In the genomic region with DNA sequence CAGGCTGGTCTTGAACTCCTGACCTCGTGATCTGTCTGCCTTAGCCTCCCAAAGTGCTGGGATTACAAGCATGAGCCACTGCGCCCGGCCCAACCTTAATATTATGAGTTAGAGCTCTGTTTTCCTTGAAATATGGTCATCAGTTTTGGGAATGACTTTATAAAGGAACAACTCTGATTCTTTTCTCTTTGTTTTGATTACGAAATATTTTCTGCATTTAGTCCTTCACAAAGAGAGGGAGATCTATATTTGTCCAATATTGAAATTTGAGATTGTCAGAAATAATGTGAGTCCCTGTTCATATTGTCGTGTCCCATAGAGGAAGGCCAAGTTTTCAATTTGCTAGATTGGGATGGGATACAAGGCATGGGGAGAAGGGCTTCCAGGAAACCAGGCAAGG, we compare ENCODE assay signal across 23 cellular contexts. TPM values are rescaled to one million over a fixed set of nuclear protein-coding genes. Genes with fewer than 3 reads are reported as not detected.
DNase-seq lines count a peak whose midpoint lies in the region; ATAC-seq, FAIRE-seq and TF ChIP-seq lines count a peak whose summit lies in the region.
"Had no signal": no experiment of that assay in that cellular context is flagged by ENCODE, and none has a peak within 500 bp of the region (broad histone marks: within the 10 kb centered on the region; RNA-seq: fewer than 3 reads in every experiment).

No MANE protein-coding gene starts in this region.

- H3K9me3 ChIP-seq in OCI-LY7 (ENCODE audit: low read length) (no peaks in the 10 kb centered on the region), HepG2 (ENCODE audit: low read length) (no peaks in the 10 kb centered on the region), upper lobe of right lung (no peaks in the 10 kb centered on the region)

- TF ChIP-seq CTCF in OCI-LY7 (conservative IDR thresholded peaks at IDR 0.05; ENCODE audit: low read length) (no peak), HepG2 (CRISPR knock-in tag; IDR thresholded peaks at IDR 0.05) (no peak), upper lobe of right lung (IDR thresholded peaks at IDR 0.05) (no peak)

- peaks cover 1 to 2% of the 10 kb centered on the region in 2 donors for H3K36me3 Mint-ChIP-seq in activated T-cell treated with anti-CD3 and anti-CD28 coated beads, Interleukin-2, amount 50 U/mL, for 72 hours (ENCODE audit: insufficient read depth in 2 of 2)
- H3K36me3 Mint-ChIP-seq in activated T-cell treated with anti-CD3 and anti-CD28 coated beads, Interleukin-2, amount 50 U/mL, for 4 hours (ENCODE audit: insufficient read depth), result peaks cover 26% of the 10 kb centered on the region

- H3K27me3 ChIP-seq in HepG2 (ENCODE audit: control insufficient read depth in 1 of 2, insufficient read depth in 2 of 2, low read length in 2 of 2) (no peaks in the 10 kb centered on the region), upper lobe of right lung (no peaks in the 10 kb centered on the region)

- TF ChIP-seq EP300 in HepG2 (IDR thresholded peaks at IDR 0.05; ENCODE audit: low read depth in 2 of 2, low read length in 2 of 2), result no peak
- TF ChIP-seq EP300 in HepG2 (CRISPR knock-in tag; IDR thresholded peaks at IDR 0.05; ENCODE audit: borderline replicate concordance), result no peak

- intact Hi-C loops in OCI-LY7 (cut with micrococcal nuclease; ENCODE audit: unreplicated experiment), result no loop called here
- intact Hi-C loops in HepG2 (cut with micrococcal nuclease; ENCODE audit: unreplicated experiment), result loop anchor here (10.0 kb wide), 1 partner anchor 168 kb away; the partner anchor contains the start of gene ALMS1
- intact Hi-C loops in upper lobe of right lung (cut with DNase I), result no loop called here

- H3K4me3 ChIP-seq in OCI-LY7 (ENCODE audit: low read depth, low read length, poor library complexity, severe bottlenecking) (no peak overlapping the region), HepG2 (replicated peaks in 1 of 3; ENCODE audit: insufficient read depth in 1 of 3, low read depth in 2 of 3, low read length in 3 of 3) (no peak overlapping the region), upper lobe of right lung (no peak overlapping the region)
- H3K4me3 ChIP-seq: GM23338 had no signal

- no peak for ATAC-seq in activated T-cell treated with anti-CD3 and anti-CD28 coated beads, Interleukin-2, amount 50 U/mL, for 72 hours (replicated peaks in 1 of 2)
- ATAC-seq in activated T-cell treated with anti-CD3 and anti-CD28 coated beads, Interleukin-2, amount 50 U/mL, for 4 hours, result no peak
- ATAC-seq in HepG2, result no peak
- no peak for ATAC-seq in upper lobe of right lung
- ATAC-seq: GM23338, Panc1 had no signal

- POLR2A ChIA-PET in OCI-LY7 (lab: Charles Lee), result interaction anchor here (1.4 kb wide), 1 partner anchor 31 kb away, joined by 3 read pairs; no protein-coding TSS in a partner anchor
- POLR2A ChIA-PET in HepG2 (lab: Yijun Ruan, JAX), result interaction anchor here (3.0 to 5.6 kb wide), 2 partner anchors 12 to 17 kb away, joined by 10 to 37 read pairs; partner anchors contain the start of genes CCT7 and PRADC1

- H3K79me2 ChIP-seq in OCI-LY7 (ENCODE audit: insufficient read depth, low read depth, low read length), result peaks cover 35% of the 10 kb centered on the region
- peaks cover 48% of the 10 kb centered on the region for H3K79me2 ChIP-seq in HepG2 (ENCODE audit: insufficient read depth, low read length)

- no peak for DNase-seq in activated T-cell treated with anti-CD3 and anti-CD28 coated beads, Interleukin-2, amount 50 U/mL, for 72 hours
- no peak for DNase-seq in activated T-cell treated with anti-CD3 and anti-CD28 coated beads, Interleukin-2, amount 50 U/mL, for 4 hours
- no peak for DNase-seq in OCI-LY7 (ENCODE audit: low spot score)
- no peak for DNase-seq in HepG2 (ENCODE audit: low spot score)
- peak; percentile 7 for DNase-seq in upper lobe of right lung
- DNase-seq in GM19238 (ENCODE audit: insufficient read length, low spot score), result no peak
- DNase-seq in NCI-H2107 treated with DMSO at 0.1 percent for 48 hours (lab: John Stamatoyannopoulos, UW; ENCODE audit: unreplicated experiment), result no peak
- DNase-seq: H9, NCI-H1048, NCI-H1417, NCI-H1694, NCI-H2029 treated with DMSO at 0.1 percent for 48 hours, NCI-H226, NCI-H510A, NCI-H69, SHP77 treated with DMSO at 0.1 percent for 48 hours had no signal

- no peaks in the 10 kb centered on the region for H3K9me2 ChIP-seq in OCI-LY7 (ENCODE audit: insufficient read depth, low read length)

- no peak for FAIRE-seq in HepG2 (lab: Jason Lieb, UNC)
- FAIRE-seq: D721Med had no signal

- no peak for TF ChIP-seq POLR2A in HepG2 (IDR thresholded peaks at IDR 0.05; ENCODE audit: insufficient read depth in 1 of 2, low read depth in 2 of 2, low read length in 2 of 2)

- no peaks in the 10 kb centered on the region for H3K9me3 Mint-ChIP-seq in activated T-cell treated with anti-CD3 and anti-CD28 coated beads, Interleukin-2, amount 50 U/mL, for 72 hours
- no peaks in the 10 kb centered on the region for H3K9me3 Mint-ChIP-seq in activated T-cell treated with anti-CD3 and anti-CD28 coated beads, Interleukin-2, amount 50 U/mL, for 4 hours
- H3K9me3 Mint-ChIP-seq: GM23338, H9 had no signal

- H3K4me1 Mint-ChIP-seq in activated T-cell treated with anti-CD3 and anti-CD28 coated beads, Interleukin-2, amount 50 U/mL, for 72 hours (ENCODE audit: low read depth), result peaks cover 44% of the 10 kb centered on the region
- H3K4me1 Mint-ChIP-seq in activated T-cell treated with anti-CD3 and anti-CD28 coated beads, Interleukin-2, amount 50 U/mL, for 4 hours (ENCODE audit: low read depth), result peaks cover 30% of the 10 kb centered on the region

- H3K36me3 ChIP-seq in OCI-LY7 (ENCODE audit: insufficient read depth, low read length) (peaks cover 26% of the 10 kb centered on the region; the same call in 1 of the 2 replicates), HepG2 (replicated peaks in 1 of 2; ENCODE audit: control insufficient read depth in 1 of 2, insufficient read depth in 2 of 2, low read length in 2 of 2) (peaks cover 21 to 46% of the 10 kb centered on the region in 2 experiments), upper lobe of right lung (peaks cover 19% of the 10 kb centered on the region)

- no peak overlapping the region for H3K9ac ChIP-seq in HepG2 (ENCODE audit: insufficient read depth, low read depth, low read length)

- in situ Hi-C loops in HepG2 (cut with HindIII; ENCODE audit: extremely low pct_ligation_motif_present, low pct_unique_long_range_greater_than_20kb), result no loop called here

- no peaks in the 10 kb centered on the region for H3K27me3 Mint-ChIP-seq in activated T-cell treated with anti-CD3 and anti-CD28 coated beads, Interleukin-2, amount 50 U/mL, for 72 hours (ENCODE audit: low read depth)
- H3K27me3 Mint-ChIP-seq in activated T-cell treated with anti-CD3 and anti-CD28 coated beads, Interleukin-2, amount 50 U/mL, for 4 hours (ENCODE audit: low read depth), result no peaks in the 10 kb centered on the region

- no peak overlapping the region for H3K4me3 Mint-ChIP-seq in activated T-cell treated with anti-CD3 and anti-CD28 coated beads, Interleukin-2, amount 50 U/mL, for 72 hours
- H3K4me3 Mint-ChIP-seq in activated T-cell treated with anti-CD3 and anti-CD28 coated beads, Interleukin-2, amount 50 U/mL, for 4 hours, result no peak overlapping the region
- H3K4me3 Mint-ChIP-seq: GM23338 had no signal

- CTCF ChIA-PET in OCI-LY7 (lab: Charles Lee; ENCODE audit: unreplicated experiment) (no interaction called here), HepG2 (lab: Yijun Ruan, JAX; ENCODE audit: low intra/inter-chr PET ratio, low total read pairs) (no interaction called here)

- H3K27ac ChIP-seq in OCI-LY7 (ENCODE audit: low read depth, low read length, poor library complexity, severe bottlenecking) (no peak overlapping the region), HepG2 (ENCODE audit: extremely low read length, insufficient read depth, low read length) (no peak overlapping the region), upper lobe of right lung (no peak overlapping the region)
- H3K27ac ChIP-seq: RWPE1 had no signal

- H3K27ac Mint-ChIP-seq in activated T-cell treated with anti-CD3 and anti-CD28 coated beads, Interleukin-2, amount 50 U/mL, for 72 hours, result peak overlapping the region; percentile 61
- H3K27ac Mint-ChIP-seq: GM23338 had no signal

- H2AFZ ChIP-seq in OCI-LY7 (ENCODE audit: low read length) (no peak overlapping the region), HepG2 (ENCODE audit: low read length) (no peak overlapping the region)
- H2AFZ ChIP-seq: GM23338 had no signal

- TSS peak; percentile 10 for BruUV-seq in OCI-LY7 (replicated peaks; lab: Mats Ljungman, UMichigan)
- BruUV-seq in HepG2 (replicated peaks; lab: Mats Ljungman, UMichigan), result no TSS peak

- H3K4me1 ChIP-seq in OCI-LY7 (ENCODE audit: insufficient read depth, low read length, poor library complexity, severe bottlenecking), result peaks cover 22% of the 10 kb centered on the region
- H3K4me1 ChIP-seq in HepG2 (ENCODE audit: insufficient read depth, low read length), result peaks cover 34% of the 10 kb centered on the region
- peaks cover 19% of the 10 kb centered on the region for H3K4me1 ChIP-seq in upper lobe of right lung

- 95% methylated on average over 5 of the region's 5 CpGs for WGBS in HepG2 (ENCODE audit: low lambda C conversion rate)

- H3K4me2 ChIP-seq in OCI-LY7 (ENCODE audit: low read length) (no peak overlapping the region), HepG2 (ENCODE audit: low read depth, low read length) (no peak overlapping the region)
- H3K4me2 ChIP-seq: GM23338 had no signal

- H4K20me1 ChIP-seq in OCI-LY7 (ENCODE audit: insufficient read depth, low read length), result no peaks in the 10 kb centered on the region
- H4K20me1 ChIP-seq in HepG2 (ENCODE audit: insufficient read depth, low read length), result peaks cover 12% of the 10 kb centered on the region; the same call in 1 of the 2 replicates

- no peak for TF ChIP-seq RAD21 in HepG2 (CRISPR knock-in tag; IDR thresholded peaks at IDR 0.05)

RNA-seq across cellular contexts. Expression of gene SMYD5, which starts 3.1 kb away (rescaled TPM):
- total RNA-seq in activated T-cell treated with anti-CD3 and anti-CD28 coated beads, Interleukin-2, amount 50 U/mL, for 72 hours, result 10 to 100 TPM; 32.5 to 35.4 TPM
- 10 to 100 TPM; 70.8 to 78.4 (median 74.4) TPM for total RNA-seq in activated T-cell treated with anti-CD3 and anti-CD28 coated beads, Interleukin-2, amount 50 U/mL, for 4 hours
- total RNA-seq in OCI-LY7 (2014; rRNA removed; shearing (Covaris generic)), result 32.9 and 42.2 TPM in 2 replicates
- total RNA-seq in OCI-LY7 (2022), result 33.2 and 38.2 TPM in 2 replicates
- total RNA-seq in HepG2 (2016; rRNA removed; fragmentation: Illumina TruSeq; extraction: Trizol), result 70.4 and 70.6 TPM in 2 replicates
- 9.8 and 10.0 TPM in 2 replicates for total RNA-seq in HepG2 (2016; cell fraction: cytosol; rRNA removed; fragmentation: Illumina TruSeq; extraction: Trizol; ENCODE audit: low read depth)
- total RNA-seq in HepG2 (2016; cell fraction: insoluble cytoplasmic fraction; rRNA removed; fragmentation: Illumina TruSeq; extraction: Trizol), result 60.2 and 71.8 TPM in 2 replicates
- 27.7 and 31.2 TPM in 2 replicates for total RNA-seq in HepG2 (2016; cell fraction: membrane; rRNA removed; fragmentation: Illumina TruSeq; extraction: Trizol)
- 60.7 and 66.5 TPM in 2 replicates for total RNA-seq in HepG2 (2016; cell fraction: nucleus; rRNA removed; fragmentation: Illumina TruSeq; extraction: Trizol)
- 55.8 and 62.2 TPM in 2 replicates for polyA plus RNA-seq in HepG2 (2011; rRNA removed)
- polyA plus RNA-seq in HepG2 (2011; cell fraction: cytosol; rRNA removed), result 42.9 and 47.4 TPM in 2 replicates
- polyA plus RNA-seq in HepG2 (2011; cell fraction: nucleus; rRNA removed), result 96.0 and 102 TPM in 2 replicates
- 48.5 and 51.9 TPM in 2 replicates for polyA plus RNA-seq in HepG2 (2012)
- polyA plus RNA-seq in HepG2 (2016; cell fraction: cytosol; fragmentation: Illumina TruSeq; extraction: Trizol; ENCODE audit: low read depth), result 8.0 TPM in 2 replicates
- polyA plus RNA-seq in HepG2 (2016; cell fraction: insoluble cytoplasmic fraction; fragmentation: Illumina TruSeq; extraction: Trizol; ENCODE audit: low read depth), result 52.6 and 65.1 TPM in 2 replicates
- polyA plus RNA-seq in HepG2 (2016; cell fraction: membrane; fragmentation: Illumina TruSeq; extraction: Trizol; ENCODE audit: low read depth), result 20.7 and 22.3 TPM in 2 replicates
- polyA plus RNA-seq in HepG2 (2016; cell fraction: nucleus; fragmentation: Illumina TruSeq; extraction: Trizol; ENCODE audit: insufficient read depth, low read depth), result 82.3 and 84.7 TPM in 2 replicates
- 57.7 and 119 TPM in 2 replicates for polyA minus RNA-seq in HepG2 (2011; rRNA and poly(A)+ RNA removed; ENCODE audit: low replicate concordance)
- polyA minus RNA-seq in HepG2 (2011; cell fraction: cytosol; rRNA and poly(A)+ RNA removed), result 18.6 and 21.6 TPM in 2 replicates
- polyA minus RNA-seq in HepG2 (2011; cell fraction: nucleus; rRNA and poly(A)+ RNA removed), result 78.0 and 87.9 TPM in 2 replicates
- 16.8 TPM for total RNA-seq in upper lobe of right lung

RNA-seq across cellular contexts. Expression of gene NOTO, which starts 14.8 kb away (rescaled TPM):
- not detected for total RNA-seq in activated T-cell treated with anti-CD3 and anti-CD28 coated beads, Interleukin-2, amount 50 U/mL, for 72 hours
- total RNA-seq in activated T-cell treated with anti-CD3 and anti-CD28 coated beads, Interleukin-2, amount 50 U/mL, for 4 hours, result not detected
- total RNA-seq in OCI-LY7 (2014; rRNA removed; shearing (Covaris generic)), result not detected in 2 replicates
- total RNA-seq in OCI-LY7 (2022), result not detected in 2 replicates
- total RNA-seq in HepG2 (2016; rRNA removed; fragmentation: Illumina TruSeq; extraction: Trizol), result not detected in 2 replicates
- total RNA-seq in HepG2 (2016; cell fraction: cytosol; rRNA removed; fragmentation: Illumina TruSeq; extraction: Trizol; ENCODE audit: low read depth), result not detected in 2 replicates
- total RNA-seq in HepG2 (2016; cell fraction: insoluble cytoplasmic fraction; rRNA removed; fragmentation: Illumina TruSeq; extraction: Trizol), result not detected in 2 replicates
- total RNA-seq in HepG2 (2016; cell fraction: membrane; rRNA removed; fragmentation: Illumina TruSeq; extraction: Trizol), result not detected in 2 replicates
- not detected in 2 replicates for total RNA-seq in HepG2 (2016; cell fraction: nucleus; rRNA removed; fragmentation: Illumina TruSeq; extraction: Trizol)
- polyA plus RNA-seq in HepG2 (2011; rRNA removed), result not detected in 2 replicates
- polyA plus RNA-seq in HepG2 (2011; cell fraction: cytosol; rRNA removed), result not detected in 2 replicates
- not detected in 2 replicates for polyA plus RNA-seq in HepG2 (2011; cell fraction: nucleus; rRNA removed)
- polyA plus RNA-seq in HepG2 (2012), result not detected in 2 replicates
- polyA plus RNA-seq in HepG2 (2016; cell fraction: cytosol; fragmentation: Illumina TruSeq; extraction: Trizol; ENCODE audit: low read depth), result not detected in 2 replicates
- not detected in 2 replicates for polyA plus RNA-seq in HepG2 (2016; cell fraction: insoluble cytoplasmic fraction; fragmentation: Illumina TruSeq; extraction: Trizol; ENCODE audit: low read depth)
- polyA plus RNA-seq in HepG2 (2016; cell fraction: membrane; fragmentation: Illumina TruSeq; extraction: Trizol; ENCODE audit: low read depth), result not detected in 2 replicates
- polyA plus RNA-seq in HepG2 (2016; cell fraction: nucleus; fragmentation: Illumina TruSeq; extraction: Trizol; ENCODE audit: insufficient read depth, low read depth), result not detected in 2 replicates
- polyA minus RNA-seq in HepG2 (2011; rRNA and poly(A)+ RNA removed; ENCODE audit: low replicate concordance), result not detected in 2 replicates
- not detected in 2 replicates for polyA minus RNA-seq in HepG2 (2011; cell fraction: cytosol; rRNA and poly(A)+ RNA removed)
- not detected in 2 replicates for polyA minus RNA-seq in HepG2 (2011; cell fraction: nucleus; rRNA and poly(A)+ RNA removed)
- not detected for total RNA-seq in upper lobe of right lung
- total RNA-seq: A172, HT1080 had no signal
- polyA plus RNA-seq: BJ had no signal

RNA-seq across cellular contexts. Expression of gene PRADC1, which starts 15.9 kb away (rescaled TPM):
- total RNA-seq in activated T-cell treated with anti-CD3 and anti-CD28 coated beads, Interleukin-2, amount 50 U/mL, for 72 hours, result 10 to 100 TPM; 15.0 to 17.3 TPM
- 10 to 100 TPM; 29.5 to 32.3 (median 30.5) TPM for total RNA-seq in activated T-cell treated with anti-CD3 and anti-CD28 coated beads, Interleukin-2, amount 50 U/mL, for 4 hours
- 25.3 and 25.9 TPM in 2 replicates for total RNA-seq in OCI-LY7 (2014; rRNA removed; shearing (Covaris generic))
- total RNA-seq in OCI-LY7 (2022), result 20.6 and 23.0 TPM in 2 replicates
- total RNA-seq in HepG2 (2016; rRNA removed; fragmentation: Illumina TruSeq; extraction: Trizol), result 30.0 and 37.2 TPM in 2 replicates
- total RNA-seq in HepG2 (2016; cell fraction: cytosol; rRNA removed; fragmentation: Illumina TruSeq; extraction: Trizol; ENCODE audit: low read depth), result 141 and 145 TPM in 2 replicates
- total RNA-seq in HepG2 (2016; cell fraction: insoluble cytoplasmic fraction; rRNA removed; fragmentation: Illumina TruSeq; extraction: Trizol), result 25.4 and 37.6 TPM in 2 replicates
- total RNA-seq in HepG2 (2016; cell fraction: membrane; rRNA removed; fragmentation: Illumina TruSeq; extraction: Trizol), result 112 and 121 TPM in 2 replicates
- total RNA-seq in HepG2 (2016; cell fraction: nucleus; rRNA removed; fragmentation: Illumina TruSeq; extraction: Trizol), result 16.8 TPM in 2 replicates
- 11.6 and 12.1 TPM in 2 replicates for polyA plus RNA-seq in HepG2 (2011; rRNA removed)
- polyA plus RNA-seq in HepG2 (2011; cell fraction: cytosol; rRNA removed), result 10.0 and 15.9 TPM in 2 replicates
- 4.1 and 7.0 TPM in 2 replicates for polyA plus RNA-seq in HepG2 (2011; cell fraction: nucleus; rRNA removed)
- polyA plus RNA-seq in HepG2 (2012), result 5.7 and 8.8 TPM in 2 replicates
- polyA plus RNA-seq in HepG2 (2016; cell fraction: cytosol; fragmentation: Illumina TruSeq; extraction: Trizol; ENCODE audit: low read depth), result 152 and 157 TPM in 2 replicates
- 23.1 and 23.9 TPM in 2 replicates for polyA plus RNA-seq in HepG2 (2016; cell fraction: insoluble cytoplasmic fraction; fragmentation: Illumina TruSeq; extraction: Trizol; ENCODE audit: low read depth)
- 103 and 106 TPM in 2 replicates for polyA plus RNA-seq in HepG2 (2016; cell fraction: membrane; fragmentation: Illumina TruSeq; extraction: Trizol; ENCODE audit: low read depth)
- 23.7 and 26.7 TPM in 2 replicates for polyA plus RNA-seq in HepG2 (2016; cell fraction: nucleus; fragmentation: Illumina TruSeq; extraction: Trizol; ENCODE audit: insufficient read depth, low read depth)
- 19.5 and 55.8 TPM in 2 replicates for polyA minus RNA-seq in HepG2 (2011; rRNA and poly(A)+ RNA removed; ENCODE audit: low replicate concordance)
- polyA minus RNA-seq in HepG2 (2011; cell fraction: cytosol; rRNA and poly(A)+ RNA removed), result 2.7 and 5.5 TPM in 2 replicates
- polyA minus RNA-seq in HepG2 (2011; cell fraction: nucleus; rRNA and poly(A)+ RNA removed), result 2.2 and 3.3 TPM in 2 replicates
- total RNA-seq in upper lobe of right lung, result 15.5 TPM

RNA-seq across cellular contexts. Expression of gene CCT7, which starts 16.9 kb away (rescaled TPM):
- 100 to 1,000 TPM; 305 to 384 TPM for total RNA-seq in activated T-cell treated with anti-CD3 and anti-CD28 coated beads, Interleukin-2, amount 50 U/mL, for 72 hours
- total RNA-seq in activated T-cell treated with anti-CD3 and anti-CD28 coated beads, Interleukin-2, amount 50 U/mL, for 4 hours, result 1,000 to 10,000 TPM in 1 of 3 donors, 100 to 1,000 TPM in 2; 924 to 1,031 (median 969) TPM
- total RNA-seq in OCI-LY7 (2014; rRNA removed; shearing (Covaris generic)), result 334 and 378 TPM in 2 replicates
- total RNA-seq in OCI-LY7 (2022) (307 and 347 TPM in 2 replicates), HepG2 (2016; rRNA removed; fragmentation: Illumina TruSeq; extraction: Trizol) (517 and 689 TPM in 2 replicates), upper lobe of right lung (152 TPM)
- 83.8 and 91.7 TPM in 2 replicates for total RNA-seq in HepG2 (2016; cell fraction: cytosol; rRNA removed; fragmentation: Illumina TruSeq; extraction: Trizol; ENCODE audit: low read depth)
- total RNA-seq in HepG2 (2016; cell fraction: insoluble cytoplasmic fraction; rRNA removed; fragmentation: Illumina TruSeq; extraction: Trizol), result 525 and 715 TPM in 2 replicates
- 114 and 115 TPM in 2 replicates for total RNA-seq in HepG2 (2016; cell fraction: membrane; rRNA removed; fragmentation: Illumina TruSeq; extraction: Trizol)
- total RNA-seq in HepG2 (2016; cell fraction: nucleus; rRNA removed; fragmentation: Illumina TruSeq; extraction: Trizol), result 196 and 212 TPM in 2 replicates
- polyA plus RNA-seq in HepG2 (2011; rRNA removed), result 326 and 347 TPM in 2 replicates
- polyA plus RNA-seq in HepG2 (2011; cell fraction: cytosol; rRNA removed), result 421 and 439 TPM in 2 replicates
- polyA plus RNA-seq in HepG2 (2011; cell fraction: nucleus; rRNA removed), result 113 and 132 TPM in 2 replicates
- 497 and 591 TPM in 2 replicates for polyA plus RNA-seq in HepG2 (2012)
- 60.5 and 62.9 TPM in 2 replicates for polyA plus RNA-seq in HepG2 (2016; cell fraction: cytosol; fragmentation: Illumina TruSeq; extraction: Trizol; ENCODE audit: low read depth)
- polyA plus RNA-seq in HepG2 (2016; cell fraction: insoluble cytoplasmic fraction; fragmentation: Illumina TruSeq; extraction: Trizol; ENCODE audit: low read depth), result 605 and 611 TPM in 2 replicates
- polyA plus RNA-seq in HepG2 (2016; cell fraction: membrane; fragmentation: Illumina TruSeq; extraction: Trizol; ENCODE audit: low read depth), result 71.6 and 78.2 TPM in 2 replicates
- 207 and 227 TPM in 2 replicates for polyA plus RNA-seq in HepG2 (2016; cell fraction: nucleus; fragmentation: Illumina TruSeq; extraction: Trizol; ENCODE audit: insufficient read depth, low read depth)
- 594 and 852 TPM in 2 replicates for polyA minus RNA-seq in HepG2 (2011; rRNA and poly(A)+ RNA removed; ENCODE audit: low replicate concordance)
- polyA minus RNA-seq in HepG2 (2011; cell fraction: cytosol; rRNA and poly(A)+ RNA removed), result 197 and 217 TPM in 2 replicates
- polyA minus RNA-seq in HepG2 (2011; cell fraction: nucleus; rRNA and poly(A)+ RNA removed), result 138 and 184 TPM in 2 replicates
